Comparison of ENCODE assay signal across 9 cellular contexts in genomic region chr12:39555-40265, GRCh38. TPM values are rescaled to one million over a fixed set of nuclear protein-coding genes. Genes with fewer than 3 reads are reported as not detected.
DNase-seq lines count a peak whose midpoint lies in the region; ATAC-seq, FAIRE-seq and TF ChIP-seq lines count a peak whose summit lies in the region.
"Not testable (repeated sequence)": the region's sequence is repeated elsewhere in the genome, so short reads cannot be mapped to it uniquely, and the experiment has no call there.
"Had no signal": no experiment of that assay in that cellular context is flagged by ENCODE, and none has a peak within 500 bp of the region (broad histone marks: within the 10 kb centered on the region; RNA-seq: fewer than 3 reads in every experiment).

No MANE protein-coding gene starts in this region.

- no CpG with 5 or more reads among the region's 6 CpGs for WGBS in H9 (ENCODE audit: extremely low coverage, insufficient read length, low lambda C conversion rate)
- WGBS in K562 (ENCODE audit: insufficient coverage, low coverage, missing lambda C conversion rate) = 27% methylated on average over 3 of the region's 6 CpGs
- WGBS in neuronal stem cell (ENCODE audit: extremely low coverage in 2 of 2, insufficient read length in 2 of 2, insufficient replicate concordance in 1 of 2), 2 donors = no CpG with 5 or more reads among the region's 6 CpGs

- H3K27me3 Mint-ChIP-seq in H9 (ENCODE audit: low read depth) = not testable (repeated sequence)

- intact Hi-C loops in K562 (cut with micrococcal nuclease); posterior vena cava (cut with DNase I): not testable (repeated sequence)

- H3K4me1 Mint-ChIP-seq in H9 = not testable (repeated sequence)

- H3K79me2 ChIP-seq in H9 (ENCODE audit: insufficient read depth, low read length); K562 (ENCODE audit: control insufficient read depth, insufficient read depth, low read length): not testable (repeated sequence)

- not testable (repeated sequence) for H3K56ac ChIP-seq in H9 (ENCODE audit: insufficient read length, low read depth, low read length)

- not testable (repeated sequence) for H3K27ac Mint-ChIP-seq in H9

- peak; percentile 2 for DNase-seq in H9
- peak; percentile 1 for DNase-seq in SW480 (ENCODE audit: low spot score)
- peak in 2 of 4 experiments; percentile 2 to 24 for DNase-seq in K562 (ENCODE audit: extremely low read depth in 1 of 4, low spot score in 3 of 4)
- DNase-seq in neuronal stem cell (ENCODE audit: low spot score) = not testable (repeated sequence)
- peak; percentile 74 for DNase-seq in posterior vena cava (ENCODE audit: low spot score)

- not testable (repeated sequence) for H3K23me2 ChIP-seq in H9 (ENCODE audit: insufficient read length, low read depth, low read length, poor library complexity, severe bottlenecking)

- H2BK15ac ChIP-seq in H9 (ENCODE audit: low read depth, low read length); neuronal stem cell (ENCODE audit: low read length): not testable (repeated sequence)

- not testable (repeated sequence) for FAIRE-seq in K562 (lab: Jason Lieb, UNC)

- H4K91ac ChIP-seq in H9 (ENCODE audit: insufficient read length, low read depth, low read length); neuronal stem cell (ENCODE audit: low read depth, low read length, poor library complexity): not testable (repeated sequence)

- H3K9ac ChIP-seq in H9 (ENCODE audit: extremely low read depth, insufficient read length, low read length); neuronal stem cell (ENCODE audit: low read depth, low read length, poor library complexity): not testable (repeated sequence)
- peak overlapping the region; percentile 49 to 82; a peak in 2 of 4 replicates for H3K9ac ChIP-seq in K562 (ENCODE audit: insufficient read depth in 1 of 2, low read depth in 2 of 2, low read length in 2 of 2)

- not testable (repeated sequence) for H2BK12ac ChIP-seq in H9 (ENCODE audit: insufficient read length, low read depth, low read length); neuronal stem cell (ENCODE audit: low read length)

- H3K18ac ChIP-seq in H9 (ENCODE audit: insufficient read length, low read depth, low read length); neuronal stem cell (ENCODE audit: low read length): not testable (repeated sequence)

- not testable (repeated sequence) for ATAC-seq in K562

- not testable (repeated sequence) for H3K4me1 ChIP-seq in H9 (ENCODE audit: insufficient read depth, low read length); neuronal stem cell (ENCODE audit: control insufficient read depth in 2 of 2, insufficient read depth in 1 of 2, low read depth in 1 of 2, low read length in 2 of 2)
- peaks cover 4 to 16% of the 10 kb centered on the region in 2 experiments; a peak in 3 of 5 replicates for H3K4me1 ChIP-seq in K562 (replicated peaks in 1 of 2; ENCODE audit: control insufficient read depth in 2 of 2, insufficient read depth in 2 of 2, low read length in 2 of 2)

- H3K4me3 Mint-ChIP-seq in H9 = not testable (repeated sequence)

- not testable (repeated sequence) for H3T11ph ChIP-seq in H9 (ENCODE audit: low read length)

- BruUV-seq in K562 (replicated peaks; lab: Mats Ljungman, UMichigan) = not testable (repeated sequence)

- H3K4ac ChIP-seq in H9 (ENCODE audit: low read depth, low read length); neuronal stem cell (ENCODE audit: low read length): not testable (repeated sequence)

- H2BK5ac ChIP-seq in H9 (ENCODE audit: insufficient read length, low read length); neuronal stem cell (ENCODE audit: low read length): not testable (repeated sequence)

- H4K8ac ChIP-seq in H9 (replicated peaks; ENCODE audit: insufficient read length, low read depth, low read length) = not testable (repeated sequence)
- H4K8ac ChIP-seq in neuronal stem cell (ENCODE audit: low read depth, low read length) = peak overlapping the region; percentile 19

- H3K23ac ChIP-seq in H9 (ENCODE audit: insufficient read length, low read depth, low read length); neuronal stem cell (ENCODE audit: low read depth, low read length, poor library complexity): not testable (repeated sequence)

- POLR2A ChIA-PET in K562 (lab: Yijun Ruan, JAX) = not testable (repeated sequence)

- H3K9me1 ChIP-seq in K562 (ENCODE audit: control insufficient read depth, insufficient read depth, low read length) = not testable (repeated sequence)

- not testable (repeated sequence) for H3K36me3 ChIP-seq in K562 (ENCODE audit: control insufficient read depth, insufficient read depth, low read length); neuronal stem cell (replicated peaks in 1 of 2; ENCODE audit: control insufficient read depth in 2 of 2, insufficient read depth in 2 of 2, low read length in 2 of 2)

- TF ChIP-seq EP300 in K562 (IDR thresholded peaks at IDR 0.05; ENCODE audit: low read length) = not testable (repeated sequence)

- H4K20me1 ChIP-seq in H9 (ENCODE audit: control insufficient read depth, insufficient read depth, insufficient read length); K562 (replicated peaks; ENCODE audit: control insufficient read depth, insufficient read depth, low read length): not testable (repeated sequence)

- H4K5ac ChIP-seq in H9 (ENCODE audit: insufficient read length, low read depth, low read length) = not testable (repeated sequence)

- not testable (repeated sequence) for H2AK5ac ChIP-seq in H9 (ENCODE audit: insufficient read length, low read length); neuronal stem cell (ENCODE audit: low read depth, low read length)

- not testable (repeated sequence) for H3K4me3 ChIP-seq in K562; neuronal stem cell (ENCODE audit: low read length in 2 of 2)

- not testable (repeated sequence) for TF ChIP-seq RAD21 in K562 (CRISPR knock-in tag; conservative IDR thresholded peaks at IDR 0.05 in 1 of 2, IDR thresholded peaks at IDR 0.05 in 1 of 2)

- H2BK20ac ChIP-seq in H9 (ENCODE audit: low read depth, low read length, poor library complexity, severe bottlenecking) = not testable (repeated sequence)

- not testable (repeated sequence) for H2AFZ ChIP-seq in H9 (ENCODE audit: low read length); neuronal stem cell (ENCODE audit: low read length)
- H2AFZ ChIP-seq in K562 (ENCODE audit: low read depth, low read length) = peak overlapping the region; percentile 82

- CTCF ChIA-PET in K562 (lab: Yijun Ruan, JAX; ENCODE audit: low intra/inter-chr PET ratio) = not testable (repeated sequence)

- not testable (repeated sequence) for H3K4me2 ChIP-seq in H9 (ENCODE audit: insufficient read depth, insufficient read length, low read length); neuronal stem cell (ENCODE audit: insufficient read depth, low read length, poor library complexity, severe bottlenecking)
- peak overlapping the region; percentile 26 for H3K4me2 ChIP-seq in K562 (ENCODE audit: insufficient read depth, low read length)

- not testable (repeated sequence) for H3K27me3 ChIP-seq in H9 (ENCODE audit: insufficient read depth, low read length); K562 (ENCODE audit: control insufficient read depth in 2 of 2, insufficient read depth in 2 of 2, low read length in 2 of 2); neuronal stem cell (ENCODE audit: control insufficient read depth in 3 of 3, insufficient read depth in 3 of 3, low read depth in 1 of 3, low read length in 3 of 3)

- not testable (repeated sequence) for H3K36me3 Mint-ChIP-seq in H9 (ENCODE audit: insufficient read depth in 1 of 3, low read depth in 3 of 3)

- not testable (repeated sequence) for H3K27ac ChIP-seq in H9 (ENCODE audit: insufficient read length, low read depth, low read length); neuronal stem cell (replicated peaks; ENCODE audit: low read length)
- peak overlapping the region; percentile 81 for H3K27ac ChIP-seq in K562 (ENCODE audit: extremely low read depth, low read depth, low read length)

- not testable (repeated sequence) for TF ChIP-seq CTCF in H9 (conservative IDR thresholded peaks at IDR 0.05); K562 (IDR thresholded peaks at IDR 0.05 in 2 of 3, conservative IDR thresholded peaks at IDR 0.05 in 1 of 3; ENCODE audit: insufficient read depth in 2 of 3, low read depth in 1 of 3, low read length in 3 of 3)

- not testable (repeated sequence) for H3K79me1 ChIP-seq in H9 (ENCODE audit: insufficient read depth, low read depth, low read length, poor library complexity, severe bottlenecking); neuronal stem cell (ENCODE audit: low read depth, low read length)

- not testable (repeated sequence) for H3K9me3 ChIP-seq in H9 (ENCODE audit: control insufficient read depth, low read depth, low read length); K562 (replicated peaks; ENCODE audit: control insufficient read depth, insufficient read depth, low read depth, low read length); neuronal stem cell (replicated peaks in 1 of 2; ENCODE audit: control insufficient read depth in 2 of 2, insufficient read depth in 1 of 2, low read depth in 1 of 2, low read length in 2 of 2)

- H2BK120ac ChIP-seq in H9 (ENCODE audit: low read depth, low read length, poor library complexity, severe bottlenecking); neuronal stem cell (ENCODE audit: low read depth, low read length): not testable (repeated sequence)

- in situ Hi-C loops in K562 (cut with MboI) = not testable (repeated sequence)

- not testable (repeated sequence) for TF ChIP-seq POLR2A in K562 (conservative IDR thresholded peaks at IDR 0.05)

- not testable (repeated sequence) for H3K9me3 Mint-ChIP-seq in H9

- H3K14ac ChIP-seq in H9 (ENCODE audit: insufficient read depth, low read length); neuronal stem cell (ENCODE audit: low read length): not testable (repeated sequence)

RNA-seq across cellular contexts. Expression of gene IQSEC3, which starts 26.9 kb away (rescaled TPM):
- total RNA-seq in H9 (2021) = 0.50 and 0.55 TPM in 2 replicates
- total RNA-seq in K562 (2011; cell fraction: chromatin; rRNA removed; ENCODE audit: low replicate concordance) = 0.25 and 0.62 TPM in 2 replicates
- total RNA-seq in K562 (2011; cell fraction: nucleolus; rRNA removed) = 0.39 and 0.50 TPM in 2 replicates
- 0.23 and 0.37 TPM in 2 replicates for total RNA-seq in K562 (2011; cell fraction: nucleoplasm; rRNA removed)
- total RNA-seq in K562 (2014; rRNA removed) = 0.04 and 0.14 TPM in 2 replicates
- total RNA-seq in K562 (2014; rRNA removed; fragmentation: Illumina TruSeq; extraction: Trizol) = not detected in 2 replicates
- total RNA-seq in K562 (2015; rRNA removed; fragmentation: Illumina TruSeq; extraction: Trizol) = under 0.01 and 0.04 TPM in 2 replicates
- total RNA-seq in K562 (2021) = 0.07 and 0.11 TPM in 2 replicates
- polyA plus RNA-seq in K562 (2011; rRNA removed) = 0.11 and 0.25 TPM in 2 replicates
- polyA plus RNA-seq in K562 (2011; cell fraction: cytosol; rRNA removed) = 0.04 and 0.24 TPM in 2 replicates
- 0.63 and 1.0 TPM in 2 replicates for polyA plus RNA-seq in K562 (2011; cell fraction: nucleus; rRNA removed)
- 0.09 and 0.14 TPM in 2 replicates for polyA plus RNA-seq in K562 (2012)
- polyA plus RNA-seq in K562 (2014; fragmentation: Illumina TruSeq; extraction: Trizol) = 0.04 TPM in 1 of 2 replicates, not detected in the other
- not detected for polyA plus RNA-seq in K562 (2014; fragmentation: Nextera tagmentation; extraction: Ambion mirVana)
- polyA plus RNA-seq in K562 (2014; rRNA removed) = 0.04 and 0.15 TPM in 2 replicates
- polyA minus RNA-seq in K562 (2011; rRNA and poly(A)+ RNA removed) = 0.07 TPM in 1 of 2 replicates, not detected in the other
- polyA minus RNA-seq in K562 (2011; cell fraction: cytosol; rRNA and poly(A)+ RNA removed) = 0.38 TPM in 1 of 2 replicates, not detected in the other
- 0.40 and 0.56 TPM in 2 replicates for polyA minus RNA-seq in K562 (2011; cell fraction: nucleus; rRNA and poly(A)+ RNA removed)
- 3.1 TPM for polyA plus RNA-seq in neuronal stem cell (2013, experiment 1 of 2)
- polyA plus RNA-seq in neuronal stem cell (2013, experiment 2 of 2) = 3.7 TPM
- total RNA-seq in posterior vena cava = 1 to 10 TPM; 3.2 to 3.6 TPM
- total RNA-seq: A172, Calu3 had no signal
- polyA plus RNA-seq: A549, BJ had no signal
